Comparison of ENCODE assay signal across 21 cellular contexts in the genomic region with DNA sequence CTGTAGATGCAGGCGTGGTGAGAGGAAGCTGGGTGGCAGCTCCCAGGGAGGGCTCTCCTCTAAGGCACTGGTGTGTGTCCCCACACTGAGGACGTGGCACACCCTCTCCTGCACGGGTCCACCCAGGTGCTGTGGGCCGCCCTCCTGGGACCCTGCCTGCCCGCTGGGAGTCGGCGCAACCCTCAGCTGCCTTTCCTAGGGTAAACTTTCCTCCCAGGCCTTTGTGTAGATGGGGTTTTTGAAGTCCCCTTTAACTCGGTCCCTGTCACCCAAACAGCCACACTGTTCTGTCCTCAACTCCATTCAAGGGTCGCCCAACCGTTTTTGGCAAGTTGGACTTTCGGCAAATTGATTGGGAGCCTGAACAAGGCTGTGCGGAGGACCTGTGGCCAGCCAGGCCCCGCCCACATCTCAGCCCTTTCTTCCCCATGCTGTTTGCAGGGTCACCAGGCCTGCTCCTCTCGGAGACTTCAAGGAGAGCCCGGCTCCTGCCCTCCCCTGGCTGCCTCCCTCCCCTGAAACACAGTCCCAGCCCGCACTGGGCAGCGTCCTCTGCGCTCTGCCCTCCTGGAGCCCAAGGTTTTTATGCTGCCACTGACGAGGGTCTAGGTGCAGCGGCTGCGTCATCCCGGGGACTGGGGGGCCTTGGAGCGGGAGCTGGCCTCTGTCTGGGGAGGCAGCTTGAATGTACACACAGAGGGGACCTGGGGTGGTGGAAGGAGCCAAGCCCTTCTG.
"Had no signal": no experiment of that assay in that cellular context is flagged by ENCODE, and none has a peak within 500 bp of the region (broad histone marks: within the 10 kb centered on the region; RNA-seq: fewer than 3 reads in every experiment).

No MANE protein-coding gene starts in this region.

- H3K36me3 Mint-ChIP-seq: naive thymus-derived CD8-positive, alpha-beta T cell; T-cell had no signal

- H3K4me3 ChIP-seq: ascending aorta, prostate gland, right lobe of liver, smooth muscle cell, testis had no signal

- DNase-seq: activated CD4-positive, alpha-beta T cell treated with anti-CD3 and anti-CD28 coated beads, Interleukin-2, amount 50 U/mL, for 1 hour; activated naive CD4-positive, alpha-beta T cell treated with anti-CD3 and anti-CD28 coated beads for 36 hours; activated naive CD8-positive, alpha-beta T cell treated with anti-CD3 and anti-CD28 coated beads, Interleukin-2, amount 50 U/mL, for 24 hours; activated T-cell treated with anti-CD3 and anti-CD28 coated beads for 4 hours; effector CD4-positive, alpha-beta T cell; foreskin keratinocyte; naive thymus-derived CD8-positive, alpha-beta T cell; occipital lobe; SK-N-SH; stimulated activated CD4-positive, alpha-beta T cell treated with anti-CD3 and anti-CD28 coated beads, Interleukin-4, amount 100 ng/mL, for 4 hours; stimulated activated CD8-positive, alpha-beta memory T cell treated with anti-CD3 and anti-CD28 coated beads, Interleukin-4, amount 100 ng/mL, for 48 hours; stimulated activated naive CD4-positive, alpha-beta T cell treated with Interleukin-2 at 50 U/mL for 16 hours; T-cell; T-helper 9 cell; testis had no signal

- H3K9me3 ChIP-seq: ascending aorta, prostate gland, right lobe of liver, SK-N-SH, testis had no signal

- ATAC-seq: activated CD4-positive, CD25-positive, alpha-beta regulatory T cell treated with anti-CD3 and anti-CD28 coated beads, Interleukin-2, amount 50 U/mL, for 24 hours; activated naive CD8-positive, alpha-beta T cell treated with anti-CD3 and anti-CD28 coated beads, Interleukin-2, amount 50 U/mL, for 24 hours; foreskin keratinocyte; naive thymus-derived CD8-positive, alpha-beta T cell; right lobe of liver; T-cell had no signal

- H3K9me3 Mint-ChIP-seq: activated naive CD4-positive, alpha-beta T cell treated with anti-CD3 and anti-CD28 coated beads for 36 hours; activated naive CD8-positive, alpha-beta T cell treated with anti-CD3 and anti-CD28 coated beads, Interleukin-2, amount 50 U/mL, for 24 hours; activated T-helper 2 cell treated with anti-CD3 and anti-CD28 coated beads, Interferon-gamma antibody, Interleukin-2, Interleukin-4, amounts not matched to agents 10 μg/mL and 5 μg/mL and 100 μg/mL, durations not matched to agents 14 hours and 24 hours and 36 hours; naive thymus-derived CD8-positive, alpha-beta T cell; T-cell had no signal

- H3K36me3 ChIP-seq: ascending aorta, prostate gland, right lobe of liver had no signal

- H3K9ac ChIP-seq: SK-N-SH had no signal

- H3K4me2 ChIP-seq: SK-N-SH, smooth muscle cell had no signal

- H3K27me3 Mint-ChIP-seq: activated naive CD8-positive, alpha-beta T cell treated with anti-CD3 and anti-CD28 coated beads, Interleukin-2, amount 50 U/mL, for 24 hours; naive thymus-derived CD8-positive, alpha-beta T cell; T-cell had no signal

- H3K4me3 Mint-ChIP-seq: activated naive CD4-positive, alpha-beta T cell treated with anti-CD3 and anti-CD28 coated beads for 36 hours; activated naive CD8-positive, alpha-beta T cell treated with anti-CD3 and anti-CD28 coated beads, Interleukin-2, amount 50 U/mL, for 24 hours; naive thymus-derived CD8-positive, alpha-beta T cell; T-cell had no signal

- H3K27ac Mint-ChIP-seq: activated naive CD4-positive, alpha-beta T cell treated with anti-CD3 and anti-CD28 coated beads for 36 hours; activated naive CD8-positive, alpha-beta T cell treated with anti-CD3 and anti-CD28 coated beads, Interleukin-2, amount 50 U/mL, for 24 hours; activated T-helper 2 cell treated with anti-CD3 and anti-CD28 coated beads, Interferon-gamma antibody, Interleukin-2, Interleukin-4, amounts not matched to agents 10 μg/mL and 5 μg/mL and 100 μg/mL, durations not matched to agents 14 hours and 24 hours and 36 hours; naive thymus-derived CD8-positive, alpha-beta T cell; T-cell had no signal

- H3K27ac ChIP-seq: ascending aorta, foreskin keratinocyte, prostate gland, right lobe of liver, testis had no signal

- H3K4me1 Mint-ChIP-seq: activated naive CD8-positive, alpha-beta T cell treated with anti-CD3 and anti-CD28 coated beads, Interleukin-2, amount 50 U/mL, for 24 hours; naive thymus-derived CD8-positive, alpha-beta T cell; T-cell had no signal

- H3K4me1 ChIP-seq: ascending aorta, foreskin keratinocyte, prostate gland, right lobe of liver, testis had no signal

- H3K27me3 ChIP-seq: ascending aorta, foreskin keratinocyte, right lobe of liver, testis had no signal
